27 cellular contexts compared by ENCODE assay signal in genomic region chr16:46573834-46574159, GRCh38. TPM values are rescaled to one million over a fixed set of nuclear protein-coding genes. Genes with fewer than 3 reads are reported as not detected.
DNase-seq lines count a peak whose midpoint lies in the region; ATAC-seq and TF ChIP-seq lines count a peak whose summit lies in the region.
"Had no signal": no experiment of that assay in that cellular context is flagged by ENCODE, and none has a peak within 500 bp of the region (broad histone marks: within the 10 kb centered on the region; RNA-seq: fewer than 3 reads in every experiment).

No MANE protein-coding gene starts in this region.

- 26% methylated on average over 13 of the region's 13 CpGs for WGBS in mammary epithelial cell (ENCODE audit: low coverage, missing lambda C conversion rate)

- H3K27me3 ChIP-seq in NT2/D1 (ENCODE audit: insufficient read depth, insufficient read length), result no peaks in the 10 kb centered on the region
- no peaks in the 10 kb centered on the region for H3K27me3 ChIP-seq in mammary epithelial cell (ENCODE audit: insufficient read depth, low read length)
- no peaks in the 10 kb centered on the region for H3K27me3 ChIP-seq in osteoblast (ENCODE audit: insufficient read depth, low read length)
- H3K27me3 ChIP-seq: BE2C, esophagus squamous epithelium, gastrocnemius medialis, thyroid gland had no signal

- H3K27ac Mint-ChIP-seq in activated naive CD8-positive, alpha-beta T cell treated with anti-CD3 and anti-CD28 coated beads, Interleukin-2, amount 50 U/mL, for 24 hours, result no peak overlapping the region
- H3K27ac Mint-ChIP-seq: activated naive CD4-positive, alpha-beta T cell treated with anti-CD3 and anti-CD28 coated beads, Interleukin-2, amount 50 U/mL, for 24 hours; mesothelial cell of epicardium; naive thymus-derived CD8-positive, alpha-beta T cell had no signal

- H3K4me2 ChIP-seq in mammary epithelial cell (ENCODE audit: insufficient read depth, low read depth, low read length) (peak overlapping the region; percentile 75), osteoblast (ENCODE audit: insufficient read depth, low read length) (peak overlapping the region; percentile 71)

- no peaks in the 10 kb centered on the region for H3K36me3 Mint-ChIP-seq in activated naive CD8-positive, alpha-beta T cell treated with anti-CD3 and anti-CD28 coated beads, Interleukin-2, amount 50 U/mL, for 24 hours (ENCODE audit: low read depth)
- H3K36me3 Mint-ChIP-seq: activated naive CD4-positive, alpha-beta T cell treated with anti-CD3 and anti-CD28 coated beads, Interleukin-2, amount 50 U/mL, for 24 hours; CD8-positive, alpha-beta memory T cell; mesothelial cell of epicardium; naive thymus-derived CD8-positive, alpha-beta T cell had no signal

- H3K4me3 ChIP-seq in NT2/D1 (ENCODE audit: insufficient read length, low read depth) (peak overlapping the region; percentile 16), mammary epithelial cell (replicated peaks in 1 of 3; ENCODE audit: insufficient read depth in 1 of 3, low read depth in 2 of 3, low read length in 3 of 3) (no peak overlapping the region), osteoblast (ENCODE audit: insufficient read depth, low read length) (peak overlapping the region; percentile 56)
- H3K4me3 ChIP-seq: esophagus squamous epithelium, gastrocnemius medialis, left ventricle myocardium inferior, stomach, thyroid gland had no signal

- intact Hi-C loops in mammary epithelial cell (cut with micrococcal nuclease), result no loop called here

- H3K9ac ChIP-seq in ES-I3 (ENCODE audit: low read depth, low read length) (peak overlapping the region; percentile 31; the same call in 1 of the 2 replicates), NT2/D1 (ENCODE audit: insufficient read length, low read depth) (peak overlapping the region; percentile 39), mammary epithelial cell (ENCODE audit: insufficient read depth, low read length) (no peak overlapping the region)

- ATAC-seq in HG03432 (IDR thresholded peaks at IDR 0.05; ENCODE audit: unreplicated experiment), result no peak
- ATAC-seq in HG03354 (IDR thresholded peaks at IDR 0.05; ENCODE audit: poor library complexity, severe bottlenecking, unreplicated experiment), result no peak
- ATAC-seq in activated naive CD8-positive, alpha-beta T cell treated with anti-CD3 and anti-CD28 coated beads, Interleukin-2, amount 50 U/mL, for 24 hours, result no peak
- ATAC-seq: gastrocnemius medialis; naive thymus-derived CD8-positive, alpha-beta T cell; Right ventricle myocardium inferior had no signal

- CTCF ChIA-PET in mammary epithelial cell (lab: Charles Lee; ENCODE audit: low non-redundant PET), result no interaction called here

- H3K4me3 Mint-ChIP-seq in activated naive CD8-positive, alpha-beta T cell treated with anti-CD3 and anti-CD28 coated beads, Interleukin-2, amount 50 U/mL, for 24 hours, result no peak overlapping the region
- H3K4me3 Mint-ChIP-seq: activated naive CD4-positive, alpha-beta T cell treated with anti-CD3 and anti-CD28 coated beads, Interleukin-2, amount 50 U/mL, for 24 hours; mesothelial cell of epicardium; naive thymus-derived CD8-positive, alpha-beta T cell had no signal

- DNase-seq in NT2/D1 (ENCODE audit: low read depth, low spot score) (no peak), mammary epithelial cell (no peak), osteoblast (ENCODE audit: insufficient read length, low spot score, missing footprints) (no peak), SW480 (ENCODE audit: low spot score) (no peak)
- no peak for DNase-seq in activated naive CD8-positive, alpha-beta T cell treated with anti-CD3 and anti-CD28 coated beads, Interleukin-2, amount 50 U/mL, for 24 hours
- DNase-seq: anterior cingulate cortex; BE2C; CD8-positive, alpha-beta memory T cell; esophagus squamous epithelium; gastrocnemius medialis; hypothalamus; left ventricle myocardium inferior; naive thymus-derived CD8-positive, alpha-beta T cell; occipital lobe; OCI-M1; small intestine; stimulated activated CD4-positive, alpha-beta T cell treated with anti-CD3 and anti-CD28 coated beads, Interleukin-1b, Interleukin-23, amount 100 ng/mL, for 48 hours; stimulated activated CD8-positive, alpha-beta memory T cell treated with anti-CD3 and anti-CD28 coated beads, Interleukin-4, amount 100 ng/mL, for 48 hours; stomach; thyroid gland; WERI-Rb-1 had no signal

- H3K79me2 ChIP-seq in mammary epithelial cell (ENCODE audit: insufficient read depth, low read length), result no peaks in the 10 kb centered on the region
- no peaks in the 10 kb centered on the region for H3K79me2 ChIP-seq in osteoblast (ENCODE audit: insufficient read depth, low read length)

- H3K36me3 ChIP-seq in ES-I3 (ENCODE audit: insufficient read depth, low read length) (no peaks in the 10 kb centered on the region), NT2/D1 (ENCODE audit: insufficient read depth, insufficient read length, low read length) (peaks cover 7% of the 10 kb centered on the region), mammary epithelial cell (ENCODE audit: insufficient read depth, low read length) (no peaks in the 10 kb centered on the region), osteoblast (ENCODE audit: insufficient read depth, low read length) (no peaks in the 10 kb centered on the region)
- H3K36me3 ChIP-seq: BE2C, esophagus squamous epithelium, gastrocnemius medialis, left ventricle myocardium inferior, stomach, thyroid gland, WERI-Rb-1 had no signal

- H3K9me3 ChIP-seq in ES-I3 (ENCODE audit: control insufficient read depth, insufficient read depth, low read length) (no peaks in the 10 kb centered on the region), NT2/D1 (ENCODE audit: insufficient read depth, low read length) (peaks cover 8% of the 10 kb centered on the region; the same call in 1 of the 2 replicates), mammary epithelial cell (replicated peaks; ENCODE audit: insufficient read depth, low read length) (no peaks in the 10 kb centered on the region), osteoblast (ENCODE audit: low read depth, low read length) (no peaks in the 10 kb centered on the region)
- H3K9me3 ChIP-seq: BE2C, esophagus squamous epithelium, gastrocnemius medialis, left ventricle myocardium inferior, thyroid gland had no signal

- H4K20me1 ChIP-seq in mammary epithelial cell (ENCODE audit: insufficient read depth, low read length) (no peaks in the 10 kb centered on the region), osteoblast (ENCODE audit: insufficient read depth, low read length) (no peaks in the 10 kb centered on the region)

- H3K4me1 Mint-ChIP-seq in activated naive CD8-positive, alpha-beta T cell treated with anti-CD3 and anti-CD28 coated beads, Interleukin-2, amount 50 U/mL, for 24 hours, result peaks cover 3% of the 10 kb centered on the region
- H3K4me1 Mint-ChIP-seq: activated naive CD4-positive, alpha-beta T cell treated with anti-CD3 and anti-CD28 coated beads, Interleukin-2, amount 50 U/mL, for 24 hours had no signal

- no peak for TF ChIP-seq CTCF in mammary epithelial cell (conservative IDR thresholded peaks at IDR 0.05 in 1 of 2, IDR thresholded peaks at IDR 0.05 in 1 of 2; ENCODE audit: extremely low read depth in 1 of 2, insufficient read depth in 1 of 2, low read depth in 1 of 2, low read length in 2 of 2)
- TF ChIP-seq CTCF in osteoblast (IDR thresholded peaks at IDR 0.05; ENCODE audit: extremely low read depth, low read depth, low read length), result no peak

- H3K27me3 Mint-ChIP-seq in activated naive CD8-positive, alpha-beta T cell treated with anti-CD3 and anti-CD28 coated beads, Interleukin-2, amount 50 U/mL, for 24 hours, result no peaks in the 10 kb centered on the region

- dilution Hi-C loops in mammary epithelial cell (cut with HindIII; ENCODE audit: low sequenced_read_pairs), result no loop called here

- peak overlapping the region; percentile 86 for H2AFZ ChIP-seq in mammary epithelial cell (ENCODE audit: low read depth, low read length)
- H2AFZ ChIP-seq in osteoblast (ENCODE audit: low read length), result peak overlapping the region; percentile 87

- H3K4me1 ChIP-seq in ES-I3 (ENCODE audit: insufficient read depth, low read length), result peaks cover 4% of the 10 kb centered on the region; the same call in 1 of the 2 replicates
- H3K4me1 ChIP-seq in NT2/D1 (ENCODE audit: insufficient read depth, insufficient read length), result peaks cover 13% of the 10 kb centered on the region
- peaks cover 12% of the 10 kb centered on the region for H3K4me1 ChIP-seq in mammary epithelial cell (ENCODE audit: insufficient read depth, low read length)
- H3K4me1 ChIP-seq in osteoblast (ENCODE audit: insufficient read depth, low read length), result peaks cover 5% of the 10 kb centered on the region
- H3K4me1 ChIP-seq: BE2C, esophagus squamous epithelium, gastrocnemius medialis, left ventricle myocardium inferior, stomach, thyroid gland had no signal

- in situ Hi-C loops in mammary epithelial cell (cut with MboI; ENCODE audit: low sequenced_read_pairs in 2 of 2), result no loop called here

- H3K9me3 Mint-ChIP-seq in activated naive CD8-positive, alpha-beta T cell treated with anti-CD3 and anti-CD28 coated beads, Interleukin-2, amount 50 U/mL, for 24 hours, result no peaks in the 10 kb centered on the region
- H3K9me3 Mint-ChIP-seq: activated naive CD4-positive, alpha-beta T cell treated with anti-CD3 and anti-CD28 coated beads, Interleukin-2, amount 50 U/mL, for 24 hours; CD8-positive, alpha-beta memory T cell; naive thymus-derived CD8-positive, alpha-beta T cell had no signal

- H3K27ac ChIP-seq in mammary epithelial cell (ENCODE audit: insufficient read depth, low read depth, low read length) (no peak overlapping the region), osteoblast (ENCODE audit: low read depth, low read length) (no peak overlapping the region)
- H3K27ac ChIP-seq: esophagus squamous epithelium, gastrocnemius medialis, left ventricle myocardium inferior, stomach, thyroid gland, WERI-Rb-1 had no signal

- no TSS peak for BruUV-seq in mammary epithelial cell (replicated peaks; lab: Mats Ljungman, UMichigan)

RNA-seq across cellular contexts. Expression of gene SHCBP1, which starts 47.4 kb away (rescaled TPM):
- 10 to 100 TPM in 1 of 2 donors, 1 to 10 TPM in 1; 2.3 to 21.8 TPM for total RNA-seq in mammary epithelial cell
- polyA plus RNA-seq in mammary epithelial cell, result 19.6 TPM
- polyA minus RNA-seq in mammary epithelial cell, result 53.2 TPM
- 1.8 and 2.7 TPM in 2 replicates for total RNA-seq in osteoblast

Comparison
In these comparisons a context has a peak if more than half of its experiments do, and no peak if none do; other contexts are left out.
1. H3K4me3 ChIP-seq: peak in NT2/D1 (single experiment) and osteoblast (single experiment); none in mammary epithelial cell (0 of 3).